ENCODE assay signal across 1 cellular context in genomic region chr19:10661946-10662345, GRCh38.
TF ChIP-seq lines count a peak whose summit lies in the region.

No MANE protein-coding gene starts in this region.

TF ChIP-seq in H1, 55 proteins besides CTCF, POLR2A, EP300 and RAD21:
- TF ChIP-seq POU5F1 (IDR thresholded peaks at IDR 0.05; ENCODE audit: low read depth, low read length) (no peak), ATF3 (IDR thresholded peaks at IDR 0.05; ENCODE audit: insufficient read depth, low read depth, low read length) (no peak), GTF2F1 (IDR thresholded peaks at IDR 0.05; ENCODE audit: borderline replicate concordance, low read depth, low read length) (no peak), ZNF274 (IDR thresholded peaks at IDR 0.05; ENCODE audit: borderline replicate concordance, extremely low read depth, low read length) (no peak), POLR2AphosphoS5 (IDR thresholded peaks at IDR 0.05; ENCODE audit: low read depth, low read length) (peak; percentile 53; the same call in 1 of the 2 replicates), EZH2 (IDR thresholded peaks at IDR 0.05; ENCODE audit: low read depth, low read length, severe bottlenecking) (no peak)
TF ChIP-seq in H1: peak in this region for 1.
